Comparison of ENCODE assay signal across 27 cellular contexts in the genomic region with DNA sequence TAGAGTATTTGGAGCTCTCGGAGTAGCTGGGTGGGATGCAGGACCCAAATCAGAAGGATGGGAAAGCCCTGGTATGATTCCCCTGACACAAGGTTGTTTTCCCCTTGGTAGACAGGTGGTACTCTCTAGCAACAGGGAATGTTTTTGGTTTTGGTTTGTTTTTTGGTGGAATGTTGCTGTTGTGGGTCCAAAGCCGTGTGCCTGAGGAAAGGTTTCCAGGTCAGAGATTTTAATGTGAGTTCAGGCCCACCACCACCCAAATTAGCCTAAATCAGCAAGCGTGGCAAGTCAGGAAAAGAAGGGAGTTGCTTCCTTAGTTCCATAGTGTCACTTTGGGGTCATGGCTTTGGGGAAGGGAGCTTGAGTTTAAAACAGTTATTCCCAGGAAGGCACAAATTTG.
"Had no signal": no experiment of that assay in that cellular context is flagged by ENCODE, and none has a peak within 500 bp of the region (broad histone marks: within the 10 kb centered on the region; RNA-seq: fewer than 3 reads in every experiment).

No MANE protein-coding gene starts in this region.

- H3K4me1 ChIP-seq: left lung, lower lobe of right lung had no signal

- H3K36me3 ChIP-seq: tibial artery had no signal

- H3K4me1 Mint-ChIP-seq: nephron had no signal

- H3K9me3 ChIP-seq: left lung, lower lobe of right lung, neutrophil, stomach, tibial artery had no signal

- H3K4me3 Mint-ChIP-seq: activated CD8-positive, alpha-beta T cell treated with anti-CD3 and anti-CD28 coated beads for 36 hours; activated naive CD8-positive, alpha-beta T cell treated with anti-CD3 and anti-CD28 coated beads, Interleukin-2, amount 10 ng/mL, durations not matched to agents 7 days and 5 days; effector memory CD8-positive, alpha-beta T cell; immature natural killer cell; nephron had no signal

- H3K27ac Mint-ChIP-seq: activated CD8-positive, alpha-beta T cell treated with anti-CD3 and anti-CD28 coated beads for 36 hours; activated naive CD8-positive, alpha-beta T cell treated with anti-CD3 and anti-CD28 coated beads, Interleukin-2, amount 10 ng/mL, durations not matched to agents 7 days and 5 days; nephron had no signal

- H3K4me3 ChIP-seq: left lung, lower lobe of right lung, skin epidermis, stomach, tibial artery had no signal

- DNase-seq: activated CD4-positive, alpha-beta T cell treated with anti-CD3 and anti-CD28 coated beads for 48 hours; activated CD8-positive, alpha-beta T cell treated with anti-CD3 and anti-CD28 coated beads for 36 hours; activated effector memory CD4-positive, alpha-beta T cell treated with Interleukin-2 at 50 U/mL for 16 hours; activated naive CD4-positive, alpha-beta T cell treated with Interleukin-2 at 50 U/mL for 16 hours; activated naive CD8-positive, alpha-beta T cell treated with anti-CD3 and anti-CD28 coated beads, Interleukin-2, amount 10 ng/mL, durations not matched to agents 7 days and 5 days; activated T-cell treated with anti-CD3 and anti-CD28 coated beads, Interleukin-2, amount 50 U/mL, for 48 hours; amniotic stem cell; caudate nucleus; cortex of kidney; effector memory CD8-positive, alpha-beta T cell; foreskin fibroblast; head of caudate nucleus; hypothalamus; immature natural killer cell; left lung; lower lobe of right lung; mesendoderm; stimulated activated CD4-positive, alpha-beta T cell treated with anti-CD3 and anti-CD28 coated beads, Interleukin-12 subunit alpha, Interleukin-12 subunit beta, amount 100 ng/mL, for 4 hours; stimulated activated CD4-positive, alpha-beta T cell treated with anti-CD3 and anti-CD28 coated beads, Interleukin-4, amount 100 ng/mL, for 1 hour; stomach; T-helper 9 cell; tibial artery had no signal

- ATAC-seq: effector memory CD8-positive, alpha-beta T cell; esophagus mucosa; left lung; sciatic nerve had no signal

- H3K27me3 ChIP-seq: left lung, neutrophil, stomach, tibial artery had no signal

- H3K9me3 Mint-ChIP-seq: activated CD8-positive, alpha-beta T cell treated with anti-CD3 and anti-CD28 coated beads for 36 hours; activated naive CD8-positive, alpha-beta T cell treated with anti-CD3 and anti-CD28 coated beads, Interleukin-2, amount 10 ng/mL, durations not matched to agents 7 days and 5 days; effector memory CD8-positive, alpha-beta T cell; immature natural killer cell; nephron had no signal

- H3K27me3 Mint-ChIP-seq: activated CD8-positive, alpha-beta T cell treated with anti-CD3 and anti-CD28 coated beads for 36 hours; activated naive CD8-positive, alpha-beta T cell treated with anti-CD3 and anti-CD28 coated beads, Interleukin-2, amount 10 ng/mL, durations not matched to agents 7 days and 5 days had no signal
